Comparison of ENCODE assay signal across 13 cellular contexts in the genomic region with DNA sequence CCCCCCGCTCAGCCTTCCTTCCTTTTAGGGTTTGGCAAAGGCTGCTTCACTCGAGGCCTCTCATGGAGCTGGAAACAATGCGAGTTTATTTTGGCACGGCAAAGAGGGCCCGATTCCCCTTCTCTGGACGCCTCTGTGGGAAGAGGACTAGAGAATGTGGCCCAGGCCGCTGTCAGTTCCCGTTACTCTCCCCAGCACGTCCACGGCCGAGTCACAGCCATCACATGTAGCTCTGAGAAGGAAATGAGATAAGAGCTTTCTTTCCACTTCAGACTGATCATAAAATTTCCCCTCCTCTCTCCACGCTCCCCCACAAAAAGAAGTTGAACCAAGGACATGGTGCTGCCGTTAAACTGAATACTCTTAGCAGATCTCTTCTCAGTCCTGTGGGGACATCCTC.
DNase-seq lines count a peak whose midpoint lies in the region; ATAC-seq, FAIRE-seq and TF ChIP-seq lines count a peak whose summit lies in the region.
"Had no signal": no experiment of that assay in that cellular context is flagged by ENCODE, and none has a peak within 500 bp of the region (broad histone marks: within the 10 kb centered on the region; RNA-seq: fewer than 3 reads in every experiment).

No MANE protein-coding gene starts in this region.

- no peak for FAIRE-seq in H1 (lab: Jason Lieb, UNC)
- FAIRE-seq: G401.6, small intestine had no signal

- WGBS in H1 (ENCODE audit: extremely low coverage in 1 of 2, insufficient coverage in 1 of 2, insufficient read length in 1 of 2, insufficient replicate concordance in 2 of 2, low coverage in 1 of 2, low lambda C conversion rate in 2 of 2, missing lambda C conversion rate in 1 of 2), 2 experiments: 92% methylated on average over 13 of the region's 13 CpGs; no CpG with 5 or more reads in 1 of the 2 experiments
- 26 to 34% methylated on average over 13 of the region's 13 CpGs for WGBS in testis, 2 donors

- H3K14ac ChIP-seq in H1 (ENCODE audit: insufficient read length): no peak overlapping the region

- no peak for TF ChIP-seq RAD21 in H1 (IDR thresholded peaks at IDR 0.05 in 1 of 2, conservative IDR thresholded peaks at IDR 0.05 in 1 of 2; ENCODE audit: low read depth in 2 of 2, low read length in 2 of 2)

- no peaks in the 10 kb centered on the region for H3K9me3 ChIP-seq in Peyer's patch
- no peaks in the 10 kb centered on the region for H3K9me3 ChIP-seq in H1 (ENCODE audit: insufficient read depth in 2 of 2, low read depth in 1 of 2, low read length in 1 of 2)
- no peaks in the 10 kb centered on the region for H3K9me3 ChIP-seq in testis

- no peak overlapping the region for H2AFZ ChIP-seq in H1 (ENCODE audit: low read length)

- H3K27me3 ChIP-seq in Peyer's patch: no peaks in the 10 kb centered on the region
- no peaks in the 10 kb centered on the region for H3K27me3 ChIP-seq in H1 (replicated peaks in 1 of 4; ENCODE audit: control insufficient read depth in 3 of 4, extremely low read depth in 1 of 4, insufficient read depth in 3 of 4, low read length in 3 of 4)
- H3K27me3 ChIP-seq in testis: no peaks in the 10 kb centered on the region

- H3K4me3 ChIP-seq in Peyer's patch (no peak overlapping the region), H1 (ENCODE audit: extremely low read depth in 1 of 4, insufficient read depth in 2 of 4, low read depth in 3 of 4, low read length in 4 of 4) (no peak overlapping the region), testis (no peak overlapping the region)

- no peak overlapping the region for H3K18ac ChIP-seq in H1 (ENCODE audit: extremely low read depth, low read length)

- no peak overlapping the region for H4K5ac ChIP-seq in H1 (ENCODE audit: insufficient read length, low read depth, low read length)

- no peak for TF ChIP-seq POLR2A in Peyer's patch (IDR thresholded peaks at IDR 0.05)
- TF ChIP-seq POLR2A in H1 (IDR thresholded peaks at IDR 0.05; ENCODE audit: control extremely low read depth in 1 of 2, low read depth in 2 of 2, low read length in 2 of 2): no peak
- no peak for TF ChIP-seq POLR2A in testis (IDR thresholded peaks at IDR 0.05)

- H3K36me3 ChIP-seq in Peyer's patch (no peaks in the 10 kb centered on the region), H1 (ENCODE audit: control insufficient read depth in 2 of 4, insufficient read depth in 4 of 4, low read length in 3 of 4) (no peaks in the 10 kb centered on the region), testis (ENCODE audit: low read depth, missing control alignments) (no peaks in the 10 kb centered on the region)

- H3K9ac ChIP-seq in H1 (replicated peaks in 1 of 4; ENCODE audit: extremely low read depth in 1 of 4, low read depth in 3 of 4, low read length in 3 of 4): no peak overlapping the region

- H3K79me2 ChIP-seq in H1 (ENCODE audit: control insufficient read depth in 1 of 2, insufficient read depth in 2 of 2, low read length in 2 of 2): no peaks in the 10 kb centered on the region

- no peak for TF ChIP-seq EP300 in H1 (IDR thresholded peaks at IDR 0.05; ENCODE audit: borderline replicate concordance in 1 of 2, low read depth in 2 of 2, low read length in 2 of 2)

- no peak overlapping the region for H2BK5ac ChIP-seq in H1 (ENCODE audit: low read depth, low read length)

- H2BK15ac ChIP-seq in H1 (ENCODE audit: low read length): 0 out of 2 replicates have a peak overlapping the region, but pooled peaks have one; percentile 32

- no peaks in the 10 kb centered on the region for H4K20me1 ChIP-seq in H1 (replicated peaks in 1 of 2; ENCODE audit: control insufficient read depth in 1 of 2, insufficient read depth in 2 of 2, low read length in 2 of 2)

- no peak overlapping the region for H4K91ac ChIP-seq in H1 (replicated peaks; ENCODE audit: insufficient read length, low read length)

- DNase-seq in Peyer's patch (peak in 1 of 3 donors; percentile 54), H1 (ENCODE audit: low read depth in 1 of 2, low spot score in 2 of 2) (no peak), lung microvascular endothelial cell (ENCODE audit: low read depth in 2 of 2) (peak; percentile 91 to 99), testis (peak; percentile 84), NOMO-1 (lab: John Stamatoyannopoulos, UW; ENCODE audit: unreplicated experiment in 2 of 2) (no peak), EL (no peak), GM19238 (ENCODE audit: insufficient read length, low spot score) (no peak)
- DNase-seq: glutamatergic neuron, NCI-H345, small intestine, T-helper 1 cell had no signal

- H3K23ac ChIP-seq in H1 (ENCODE audit: insufficient read length): no peak overlapping the region

- TF ChIP-seq CTCF in Peyer's patch (IDR thresholded peaks at IDR 0.05) (no peak), H1 (IDR thresholded peaks at IDR 0.05; ENCODE audit: control extremely low read depth in 1 of 3, insufficient read depth in 1 of 3, low read depth in 1 of 3, low read length in 3 of 3) (no peak), testis (IDR thresholded peaks at IDR 0.05) (no peak)

- H2BK20ac ChIP-seq in H1 (ENCODE audit: low read length): no peak overlapping the region

- no peak for ATAC-seq in GM21529 (IDR thresholded peaks at IDR 0.05; ENCODE audit: unreplicated experiment)

- POLR2A ChIA-PET in H1 (lab: Charles Lee; ENCODE audit: partially characterized antibody): interaction anchor here (1.2 kb wide), 1 partner anchor 9 kb away, joined by 3 read pairs; no protein-coding TSS in a partner anchor

- H3K4me1 ChIP-seq in Peyer's patch (peaks cover 0 to 27% (median 0%) of the 10 kb centered on the region in 4 donors), H1 (replicated peaks in 1 of 4; ENCODE audit: control insufficient read depth in 3 of 4, insufficient read depth in 4 of 4, low read length in 3 of 4) (no peaks in the 10 kb centered on the region; a peak in 1 of 7 replicates), testis (peaks cover 38% of the 10 kb centered on the region)

- H4K8ac ChIP-seq in H1 (ENCODE audit: extremely low read depth, insufficient read depth, low read length): no peak overlapping the region

- H3K27ac ChIP-seq in Peyer's patch (peak overlapping the region; percentile 11 to 76 (median 67)), H1 (ENCODE audit: low read depth, low read length) (no peak overlapping the region), testis (peak overlapping the region; percentile 61 to 91)

- H3K79me1 ChIP-seq in H1 (ENCODE audit: low read depth, low read length): no peaks in the 10 kb centered on the region

- H2BK12ac ChIP-seq in H1 (ENCODE audit: low read depth, low read length): no peak overlapping the region

- H3K23me2 ChIP-seq in H1 (ENCODE audit: low read depth, low read length): no peaks in the 10 kb centered on the region

- CTCF ChIA-PET in H1 (lab: Charles Lee; ENCODE audit: partially characterized antibody): interaction anchor here (0.6 to 1.4 kb wide), 7 partner anchors 9 to 182 kb away, joined by 3 to 4 read pairs (median 3); no protein-coding TSS in a partner anchor

- no peak overlapping the region for H2BK120ac ChIP-seq in H1 (replicated peaks; ENCODE audit: low read depth, low read length)

- no peak overlapping the region for H3K56ac ChIP-seq in H1 (replicated peaks; ENCODE audit: insufficient read length, low read depth, low read length)

- no peak overlapping the region for H2AK5ac ChIP-seq in H1 (ENCODE audit: low read depth, low read length)

- no peak overlapping the region for H3K4me2 ChIP-seq in H1 (ENCODE audit: insufficient read depth in 1 of 2, low read depth in 2 of 2, low read length in 2 of 2)

- intact Hi-C loops in testis (cut with DNase I; ENCODE audit: low total_unique reads): loop anchor here (5.0 kb wide), 1 partner anchor 33 kb away; no protein-coding TSS in a partner anchor

- H3K4ac ChIP-seq in H1 (replicated peaks; ENCODE audit: insufficient read length, low read depth, low read length): no peak overlapping the region

TF ChIP-seq in H1, 55 proteins besides CTCF, POLR2A, EP300 and RAD21:
- TF ChIP-seq, protein P1, sequence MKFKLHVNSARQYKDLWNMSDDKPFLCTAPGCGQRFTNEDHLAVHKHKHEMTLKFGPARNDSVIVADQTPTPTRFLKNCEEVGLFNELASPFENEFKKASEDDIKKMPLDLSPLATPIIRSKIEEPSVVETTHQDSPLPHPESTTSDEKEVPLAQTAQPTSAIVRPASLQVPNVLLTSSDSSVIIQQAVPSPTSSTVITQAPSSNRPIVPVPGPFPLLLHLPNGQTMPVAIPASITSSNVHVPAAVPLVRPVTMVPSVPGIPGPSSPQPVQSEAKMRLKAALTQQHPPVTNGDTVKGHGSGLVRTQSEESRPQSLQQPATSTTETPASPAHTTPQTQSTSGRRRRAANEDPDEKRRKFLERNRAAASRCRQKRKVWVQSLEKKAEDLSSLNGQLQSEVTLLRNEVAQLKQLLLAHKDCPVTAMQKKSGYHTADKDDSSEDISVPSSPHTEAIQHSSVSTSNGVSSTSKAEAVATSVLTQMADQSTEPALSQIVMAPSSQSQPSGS (IDR thresholded peaks at IDR 0.05; ENCODE audit: low read length): no peak
- TF ChIP-seq EGR1 (IDR thresholded peaks at IDR 0.05; ENCODE audit: borderline replicate concordance, low read depth, low read length) (no peak), BCL11A (IDR thresholded peaks at IDR 0.05; ENCODE audit: low read depth in 2 of 2, low read length in 2 of 2) (no peak), POU5F1 (IDR thresholded peaks at IDR 0.05; ENCODE audit: low read depth, low read length) (no peak), RXRA (IDR thresholded peaks at IDR 0.05; ENCODE audit: insufficient read depth, low read depth, low read length) (no peak)

Comparison
In these comparisons a context has a peak if more than half of its experiments do, and no peak if none do; other contexts are left out.
1. DNase-seq: peak in lung microvascular endothelial cell (2 of 2) and testis (single experiment); none in H1 (0 of 2), NOMO-1 (0 of 2), EL (single experiment) and GM19238 (single experiment).